21 cellular contexts compared by ENCODE assay signal in genomic region chr9:98541684-98542230, GRCh38.
"Had no signal": no experiment of that assay in that cellular context is flagged by ENCODE, and none has a peak within 500 bp of the region (broad histone marks: within the 10 kb centered on the region; RNA-seq: fewer than 3 reads in every experiment).

No MANE protein-coding gene starts in this region.

- H3K4me3 ChIP-seq: prostate gland, right atrium auricular region, sigmoid colon, stomach, thyroid gland, upper lobe of left lung, uterus had no signal

- H3K9me3 ChIP-seq: prostate gland, right atrium auricular region, sigmoid colon, thyroid gland, upper lobe of left lung, uterus had no signal

- FAIRE-seq: endometrium, frontal cortex, keratinocyte had no signal

- DNase-seq: cortex of kidney; effector memory CD8-positive, alpha-beta T cell; erythroblast; hypothalamus; immature natural killer cell; natural killer cell; nucleus accumbens; sigmoid colon; stimulated activated CD4-positive, alpha-beta T cell treated with anti-CD3 and anti-CD28 coated beads, Interleukin-2, amount 100 ng/mL, for 24 hours; stimulated activated CD4-positive, alpha-beta T cell treated with anti-CD3 and anti-CD28 coated beads, Interleukin-4, amount 100 ng/mL, for 24 hours; stimulated activated naive CD4-positive, alpha-beta T cell treated with Interleukin-2 at 50 U/mL for 16 hours; stomach; thyroid gland; upper lobe of left lung; uterus had no signal

- H3K36me3 ChIP-seq: prostate gland, right atrium auricular region, sigmoid colon, stomach, thyroid gland, upper lobe of left lung, uterus had no signal

- H3K27me3 ChIP-seq: right atrium auricular region, sigmoid colon, stomach, thyroid gland, upper lobe of left lung, uterus had no signal

- ATAC-seq: effector memory CD8-positive, alpha-beta T cell; stimulated activated effector memory CD8-positive, alpha-beta T cell treated with anti-CD3 and anti-CD28 coated beads, Interleukin-12 subunit alpha, Interleukin-12 subunit beta, amount 100 ng/mL, for 72 hours had no signal

- H3K4me1 ChIP-seq: prostate gland, right atrium auricular region, sigmoid colon, stomach, uterus had no signal

- H3K27ac ChIP-seq: prostate gland, right atrium auricular region, sigmoid colon, stomach, thyroid gland, upper lobe of left lung, uterus had no signal
